In the genomic region with DNA sequence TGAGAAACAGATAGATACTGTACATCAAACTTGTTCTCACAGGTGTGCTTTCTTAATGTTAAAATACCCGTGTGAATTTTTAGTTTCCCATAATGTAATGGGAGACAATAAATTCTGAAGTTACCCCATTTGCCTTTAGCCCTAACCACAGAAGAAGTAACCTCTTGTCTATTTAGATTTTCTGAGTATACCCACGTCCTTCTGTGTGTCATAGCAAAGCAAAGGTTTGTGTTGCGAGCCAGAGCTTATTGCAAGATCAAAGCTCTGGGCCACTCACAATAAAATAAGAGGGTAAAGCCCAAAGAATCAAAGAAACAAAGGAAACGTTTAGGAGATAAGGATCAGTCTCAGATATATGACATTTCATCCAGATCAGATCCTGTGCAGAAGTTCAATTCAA, we compare ENCODE assay signal across 18 cellular contexts.
A peak's percentile ranks its signal among the peaks of the same experiment; 100 is the strongest.
DNase-seq lines count a peak whose midpoint lies in the region; FAIRE-seq and TF ChIP-seq lines count a peak whose summit lies in the region.
"Had no signal": no experiment of that assay in that cellular context is flagged by ENCODE, and none has a peak within 500 bp of the region (broad histone marks: within the 10 kb centered on the region; RNA-seq: fewer than 3 reads in every experiment).

No MANE protein-coding gene starts in this region.

- H3K27me3 Mint-ChIP-seq in activated naive CD4-positive, alpha-beta T cell treated with anti-CD3 and anti-CD28 coated beads for 36 hours (ENCODE audit: low read depth): peaks cover 9% of the 10 kb centered on the region

- H3K36me3 ChIP-seq in endothelial cell of umbilical vein (ENCODE audit: control insufficient read depth in 2 of 2, extremely low read depth in 1 of 2, insufficient read depth in 2 of 2, low read length in 2 of 2) (no peaks in the 10 kb centered on the region), thyroid gland (no peaks in the 10 kb centered on the region)
- H3K36me3 ChIP-seq: BLaER1 treated with 17β-estradiol and CSF1 and Interleukin-3, amounts not matched to agents 10 nM and 100 nM; MG63 had no signal

- TF ChIP-seq POLR2A in endothelial cell of umbilical vein (IDR thresholded peaks at IDR 0.05; ENCODE audit: low read depth, low read length) (no peak), thyroid gland (IDR thresholded peaks at IDR 0.05) (no peak)

- FAIRE-seq in endothelial cell of umbilical vein (lab: Jason Lieb, UNC): peak; percentile 59

- H3K9me3 ChIP-seq in endothelial cell of umbilical vein (replicated peaks; ENCODE audit: control insufficient read depth, insufficient read depth, low read length) (no peaks in the 10 kb centered on the region), thyroid gland (no peaks in the 10 kb centered on the region)
- H3K9me3 ChIP-seq: BLaER1 treated with 17β-estradiol and CSF1 and Interleukin-3, amounts not matched to agents 10 nM and 100 nM; MG63 had no signal

- CTCF ChIA-PET in endothelial cell of umbilical vein (lab: Charles Lee): no interaction called here
- CTCF ChIA-PET in activated naive CD4-positive, alpha-beta T cell treated with anti-CD3 and anti-CD28 coated beads for 36 hours (lab: Charles Lee): no interaction called here

- intact Hi-C loops in endothelial cell of umbilical vein (cut with micrococcal nuclease): no loop called here
- intact Hi-C loops in activated naive CD4-positive, alpha-beta T cell treated with anti-CD3 and anti-CD28 coated beads for 36 hours (cut with micrococcal nuclease): no loop called here
- intact Hi-C loops in thyroid gland (cut with DNase I): no loop called here

- peak overlapping the region; percentile 23 for H2AFZ ChIP-seq in endothelial cell of umbilical vein (ENCODE audit: low read depth, low read length)

- POLR2A ChIA-PET in endothelial cell of umbilical vein (lab: Charles Lee): no interaction called here

- peaks cover 3% of the 10 kb centered on the region for H3K9me3 Mint-ChIP-seq in activated naive CD4-positive, alpha-beta T cell treated with anti-CD3 and anti-CD28 coated beads for 36 hours
- H3K9me3 Mint-ChIP-seq: T-helper 1 cell treated with Interleukin-12 subunit alpha and Interleukin-12 subunit beta and Interleukin-4 antibody, amounts not matched to agents 30 μg/mL and 1 μg/mL, for 36 hours had no signal

- H3K4me2 ChIP-seq in endothelial cell of umbilical vein (ENCODE audit: insufficient read depth, low read length): peak overlapping the region; percentile 72
- H3K4me2 ChIP-seq: BLaER1 treated with 17β-estradiol and CSF1 and Interleukin-3, amounts not matched to agents 10 nM and 100 nM had no signal

- H3K36me3 Mint-ChIP-seq in activated naive CD4-positive, alpha-beta T cell treated with anti-CD3 and anti-CD28 coated beads for 36 hours (ENCODE audit: low read depth): no peaks in the 10 kb centered on the region

- H3K4me1 ChIP-seq in endothelial cell of umbilical vein (ENCODE audit: control insufficient read depth, extremely low read depth, insufficient read depth, low read length) (peaks cover 71% of the 10 kb centered on the region), thyroid gland (peaks cover 0 to 4% of the 10 kb centered on the region in 2 donors)
- H3K4me1 ChIP-seq: BLaER1 treated with 17β-estradiol and CSF1 and Interleukin-3, amounts not matched to agents 10 nM and 100 nM had no signal

- no peaks in the 10 kb centered on the region for H3K4me1 Mint-ChIP-seq in activated naive CD4-positive, alpha-beta T cell treated with anti-CD3 and anti-CD28 coated beads for 36 hours (ENCODE audit: low read depth)

- H3K27ac ChIP-seq in endothelial cell of umbilical vein (ENCODE audit: insufficient read depth, low read depth, low read length) (peak overlapping the region; percentile 29), thyroid gland (no peak overlapping the region)
- H3K27ac ChIP-seq: BLaER1 treated with 17β-estradiol and CSF1 and Interleukin-3, amounts not matched to agents 10 nM and 100 nM had no signal

- H3K9ac ChIP-seq in endothelial cell of umbilical vein (replicated peaks; ENCODE audit: extremely low read depth, insufficient read depth, low read length): peak overlapping the region; percentile 38
- H3K9ac ChIP-seq: BLaER1 treated with 17β-estradiol and CSF1 and Interleukin-3, amounts not matched to agents 10 nM and 100 nM had no signal

- H3K4me3 Mint-ChIP-seq in activated naive CD4-positive, alpha-beta T cell treated with anti-CD3 and anti-CD28 coated beads for 36 hours: no peak overlapping the region
- H3K4me3 Mint-ChIP-seq: T-helper 1 cell treated with Interleukin-12 subunit alpha and Interleukin-12 subunit beta and Interleukin-4 antibody, amounts not matched to agents 30 μg/mL and 1 μg/mL, for 36 hours had no signal

- 74 to 76% methylated on average over 4 of the region's 4 CpGs for WGBS in thyroid gland, 2 donors

- H3K9me1 ChIP-seq in endothelial cell of umbilical vein (replicated peaks; ENCODE audit: control insufficient read depth, extremely low read depth, insufficient read depth, low read length): no peaks in the 10 kb centered on the region

- H3K27me3 ChIP-seq in endothelial cell of umbilical vein (ENCODE audit: control insufficient read depth in 2 of 2, insufficient read depth in 2 of 2, low read length in 2 of 2) (no peaks in the 10 kb centered on the region), thyroid gland (no peaks in the 10 kb centered on the region)
- H3K27me3 ChIP-seq: BLaER1 treated with 17β-estradiol and CSF1 and Interleukin-3, amounts not matched to agents 10 nM and 100 nM; MG63 had no signal

- H3K4me3 ChIP-seq in endothelial cell of umbilical vein (replicated peaks in 1 of 3; ENCODE audit: insufficient read depth in 1 of 3, low read depth in 1 of 3, low read length in 3 of 3) (no peak overlapping the region), thyroid gland (replicated peaks in 1 of 3) (no peak overlapping the region)
- H3K4me3 ChIP-seq: BLaER1 treated with 17β-estradiol and CSF1 and Interleukin-3, amounts not matched to agents 10 nM and 100 nM; MG63 had no signal

- BruUV-seq in endothelial cell of umbilical vein (replicated peaks; lab: Mats Ljungman, UMichigan): no TSS peak

- in situ Hi-C loops in GM13977 (cut with MboI; ENCODE audit: low pct_unique_long_range_greater_than_20kb, low sequenced_read_pairs, unreplicated experiment): no loop called here

- TF ChIP-seq CTCF in GM13977 (IDR thresholded peaks at IDR 0.05; ENCODE audit: extremely low read depth, insufficient read depth, missing control alignments): no peak
- no peak for TF ChIP-seq CTCF in endothelial cell of umbilical vein (IDR thresholded peaks at IDR 0.05; ENCODE audit: extremely low read depth in 1 of 2, insufficient read depth in 1 of 2, low read depth in 1 of 2, low read length in 2 of 2)
- no peak for TF ChIP-seq CTCF in thyroid gland (IDR thresholded peaks at IDR 0.05)

- no peak overlapping the region for H3K27ac Mint-ChIP-seq in activated naive CD4-positive, alpha-beta T cell treated with anti-CD3 and anti-CD28 coated beads for 36 hours
- H3K27ac Mint-ChIP-seq: T-helper 1 cell treated with Interleukin-12 subunit alpha and Interleukin-12 subunit beta and Interleukin-4 antibody, amounts not matched to agents 30 μg/mL and 1 μg/mL, for 36 hours had no signal

- dilution Hi-C loops in endothelial cell of umbilical vein (cut with MboI; ENCODE audit: extremely low pct_ligation_motif_present, low sequenced_read_pairs): no loop called here

- DNase-seq in GM13977 (ENCODE audit: low spot score): peak; percentile 17
- DNase-seq in M059J (ENCODE audit: low read depth): peak; percentile 9
- DNase-seq in endothelial cell of umbilical vein (ENCODE audit: low read depth, low spot score): peak; percentile 44
- no peak for DNase-seq in EL
- DNase-seq in activated naive CD4-positive, alpha-beta T cell treated with anti-CD3 and anti-CD28 coated beads for 36 hours: no peak
- DNase-seq in RKO (ENCODE audit: low spot score): no peak
- DNase-seq in thyroid gland: no peak
- DNase-seq: COR-L47; DMS53; HCEC 1CT; KG1; MG63; NCI-H1105; NCI-H1694 treated with DMSO at 0.1 percent for 48 hours; NCI-H69; NK-92 treated with Interleukin-12 subunit alpha and Interleukin-12 subunit beta, amount 100 ng/mL, for 24 hours had no signal

- no peaks in the 10 kb centered on the region for H4K20me1 ChIP-seq in endothelial cell of umbilical vein (replicated peaks; ENCODE audit: control insufficient read depth, extremely low read depth, insufficient read depth, low read length)
- H4K20me1 ChIP-seq: BLaER1 treated with 17β-estradiol and CSF1 and Interleukin-3, amounts not matched to agents 10 nM and 100 nM had no signal

- no peaks in the 10 kb centered on the region for H3K79me2 ChIP-seq in endothelial cell of umbilical vein (ENCODE audit: control insufficient read depth, insufficient read depth, low read length)

TF ChIP-seq in endothelial cell of umbilical vein, 7 proteins besides CTCF, POLR2A, EP300 and RAD21:
- TF ChIP-seq GATA2 (IDR thresholded peaks at IDR 0.05; ENCODE audit: insufficient read depth, insufficient read length, low read depth, low read length): peak; percentile 79
- TF ChIP-seq JUN (IDR thresholded peaks at IDR 0.05; ENCODE audit: borderline replicate concordance, insufficient read depth, insufficient read length, low read depth): no peak

Comparison
In these comparisons a context has a peak if more than half of its experiments do, and no peak if none do; other contexts are left out.
1. DNase-seq: peak in GM13977 (single experiment), M059J (single experiment) and endothelial cell of umbilical vein (single experiment); none in EL (single experiment), activated naive CD4-positive, alpha-beta T cell treated with anti-CD3 and anti-CD28 coated beads for 36 hours (single experiment), RKO (single experiment) and thyroid gland (0 of 2).